1 cellular context compared by ENCODE assay signal in genomic region chr10:131900350-131901152, GRCh38.
A peak's percentile ranks its signal among the peaks of the same experiment; 100 is the strongest.
TF ChIP-seq lines count a peak whose summit lies in the region.

TSS of gene PPP2R2D (plus strand) at chr10:131901008. CDS start at chr10:131901149, 141 bp downstream.

TF ChIP-seq in HEK293, 187 proteins besides CTCF, POLR2A, EP300 and RAD21 (continued from another document and continues in another):
- TF ChIP-seq ZSCAN4 (tag by site-specific recombination; IDR thresholded peaks at IDR 0.05) (no peak), ZNF398 (tag by site-specific recombination; IDR thresholded peaks at IDR 0.05) (peak; percentile 53), YY2 (tag by site-specific recombination; IDR thresholded peaks at IDR 0.05) (no peak), KLF8 (tag by site-specific recombination; IDR thresholded peaks at IDR 0.05) (peak; percentile 67; the same call in 1 of the 2 replicates), ZEB2 (tag by site-specific recombination; IDR thresholded peaks at IDR 0.05) (peak; percentile 94), ZBTB48 (tag by site-specific recombination; IDR thresholded peaks at IDR 0.05) (no peak), ZNF18 (tag by site-specific recombination; IDR thresholded peaks at IDR 0.05) (no peak), ZNF600 (tag by site-specific recombination; IDR thresholded peaks at IDR 0.05) (no peak), ZNF560 (tag by site-specific recombination; IDR thresholded peaks at IDR 0.05; ENCODE audit: borderline replicate concordance) (no peak), ZNF366 (tag by site-specific recombination; conservative IDR thresholded peaks at IDR 0.05) (no peak), ZBTB6 (tag by site-specific recombination; IDR thresholded peaks at IDR 0.05) (no peak), ZNF140 (tag by site-specific recombination; IDR thresholded peaks at IDR 0.05) (no peak), ZNF514 (tag by site-specific recombination; IDR thresholded peaks at IDR 0.05) (no peak), ZNF292 (tag by site-specific recombination; IDR thresholded peaks at IDR 0.05; ENCODE audit: borderline replicate concordance, low read depth) (no peak), ZNF16 (tag by site-specific recombination; IDR thresholded peaks at IDR 0.05; ENCODE audit: low read depth) (no peak), ZNF221 (tag by site-specific recombination; IDR thresholded peaks at IDR 0.05; ENCODE audit: borderline replicate concordance) (no peak), TSHZ1 (tag by site-specific recombination; IDR thresholded peaks at IDR 0.05; ENCODE audit: borderline replicate concordance) (no peak), ZSCAN18 (tag by site-specific recombination; IDR thresholded peaks at IDR 0.05) (no peak), ZNF561 (tag by site-specific recombination; IDR thresholded peaks at IDR 0.05; ENCODE audit: borderline replicate concordance) (no peak; the same call in 1 of the 2 replicates), ZNF416 (tag by site-specific recombination; IDR thresholded peaks at IDR 0.05) (no peak), ZBTB17 (tag by site-specific recombination; IDR thresholded peaks at IDR 0.05) (0 out of 2 replicates have a peak, but pooled peaks have one; percentile 25), SETDB1 (IDR thresholded peaks at IDR 0.05; ENCODE audit: insufficient read length, low read length) (no peak), ZNF274 (IDR thresholded peaks at IDR 0.05; ENCODE audit: low read length) (no peak), ZNF274 (tag by site-specific recombination; IDR thresholded peaks at IDR 0.05; ENCODE audit: borderline replicate concordance) (no peak), ZNF449 (tag by site-specific recombination; IDR thresholded peaks at IDR 0.05) (no peak), GLIS2 (tag by site-specific recombination; IDR thresholded peaks at IDR 0.05) (peak; percentile 84), ZNF324 (tag by site-specific recombination; IDR thresholded peaks at IDR 0.05) (no peak), ZNF10 (tag by site-specific recombination; IDR thresholded peaks at IDR 0.05) (no peak), ZNF76 (tag by site-specific recombination; IDR thresholded peaks at IDR 0.05; ENCODE audit: borderline replicate concordance, low read depth) (no peak), ZNF843 (tag by site-specific recombination; IDR thresholded peaks at IDR 0.05) (no peak), ZSCAN30 (tag by site-specific recombination; IDR thresholded peaks at IDR 0.05) (peak; percentile 50; the same call in 1 of the 2 replicates), ELK4 (IDR thresholded peaks at IDR 0.05; ENCODE audit: borderline replicate concordance, low read depth, low read length) (no peak), TRIM28 (IDR thresholded peaks at IDR 0.05; ENCODE audit: borderline replicate concordance, low read length) (no peak), ZNF23 (tag by site-specific recombination; IDR thresholded peaks at IDR 0.05; ENCODE audit: borderline replicate concordance) (no peak), ZNF394 (tag by site-specific recombination; IDR thresholded peaks at IDR 0.05; ENCODE audit: borderline replicate concordance) (0 out of 2 replicates have a peak, but pooled peaks have one; percentile 24)
- TF ChIP-seq, protein P1, sequence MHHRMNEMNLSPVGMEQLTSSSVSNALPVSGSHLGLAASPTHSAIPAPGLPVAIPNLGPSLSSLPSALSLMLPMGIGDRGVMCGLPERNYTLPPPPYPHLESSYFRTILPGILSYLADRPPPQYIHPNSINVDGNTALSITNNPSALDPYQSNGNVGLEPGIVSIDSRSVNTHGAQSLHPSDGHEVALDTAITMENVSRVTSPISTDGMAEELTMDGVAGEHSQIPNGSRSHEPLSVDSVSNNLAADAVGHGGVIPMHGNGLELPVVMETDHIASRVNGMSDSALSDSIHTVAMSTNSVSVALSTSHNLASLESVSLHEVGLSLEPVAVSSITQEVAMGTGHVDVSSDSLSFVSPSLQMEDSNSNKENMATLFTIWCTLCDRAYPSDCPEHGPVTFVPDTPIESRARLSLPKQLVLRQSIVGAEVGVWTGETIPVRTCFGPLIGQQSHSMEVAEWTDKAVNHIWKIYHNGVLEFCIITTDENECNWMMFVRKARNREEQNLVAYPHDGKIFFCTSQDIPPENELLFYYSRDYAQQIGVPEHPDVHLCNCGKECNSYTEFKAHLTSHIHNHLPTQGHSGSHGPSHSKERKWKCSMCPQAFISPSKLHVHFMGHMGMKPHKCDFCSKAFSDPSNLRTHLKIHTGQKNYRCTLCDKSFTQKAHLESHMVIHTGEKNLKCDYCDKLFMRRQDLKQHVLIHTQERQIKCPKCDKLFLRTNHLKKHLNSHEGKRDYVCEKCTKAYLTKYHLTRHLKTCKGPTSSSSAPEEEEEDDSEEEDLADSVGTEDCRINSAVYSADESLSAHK (tag by site-specific recombination; IDR thresholded peaks at IDR 0.05): no peak
- TF ChIP-seq, protein P2, sequence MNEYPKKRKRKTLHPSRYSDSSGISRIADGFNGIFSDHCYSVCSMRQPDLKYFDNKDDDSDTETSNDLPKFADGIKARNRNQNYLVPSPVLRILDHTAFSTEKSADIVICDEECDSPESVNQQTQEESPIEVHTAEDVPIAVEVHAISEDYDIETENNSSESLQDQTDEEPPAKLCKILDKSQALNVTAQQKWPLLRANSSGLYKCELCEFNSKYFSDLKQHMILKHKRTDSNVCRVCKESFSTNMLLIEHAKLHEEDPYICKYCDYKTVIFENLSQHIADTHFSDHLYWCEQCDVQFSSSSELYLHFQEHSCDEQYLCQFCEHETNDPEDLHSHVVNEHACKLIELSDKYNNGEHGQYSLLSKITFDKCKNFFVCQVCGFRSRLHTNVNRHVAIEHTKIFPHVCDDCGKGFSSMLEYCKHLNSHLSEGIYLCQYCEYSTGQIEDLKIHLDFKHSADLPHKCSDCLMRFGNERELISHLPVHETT (tag by site-specific recombination; IDR thresholded peaks at IDR 0.05): no peak
- TF ChIP-seq, protein P3, sequence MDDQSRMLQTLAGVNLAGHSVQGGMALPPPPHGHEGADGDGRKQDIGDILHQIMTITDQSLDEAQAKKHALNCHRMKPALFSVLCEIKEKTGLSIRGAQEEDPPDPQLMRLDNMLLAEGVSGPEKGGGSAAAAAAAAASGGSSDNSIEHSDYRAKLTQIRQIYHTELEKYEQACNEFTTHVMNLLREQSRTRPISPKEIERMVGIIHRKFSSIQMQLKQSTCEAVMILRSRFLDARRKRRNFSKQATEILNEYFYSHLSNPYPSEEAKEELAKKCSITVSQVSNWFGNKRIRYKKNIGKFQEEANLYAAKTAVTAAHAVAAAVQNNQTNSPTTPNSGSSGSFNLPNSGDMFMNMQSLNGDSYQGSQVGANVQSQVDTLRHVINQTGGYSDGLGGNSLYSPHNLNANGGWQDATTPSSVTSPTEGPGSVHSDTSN (CRISPR knock-in tag; IDR thresholded peaks at IDR 0.05): no peak
- TF ChIP-seq, protein P4, sequence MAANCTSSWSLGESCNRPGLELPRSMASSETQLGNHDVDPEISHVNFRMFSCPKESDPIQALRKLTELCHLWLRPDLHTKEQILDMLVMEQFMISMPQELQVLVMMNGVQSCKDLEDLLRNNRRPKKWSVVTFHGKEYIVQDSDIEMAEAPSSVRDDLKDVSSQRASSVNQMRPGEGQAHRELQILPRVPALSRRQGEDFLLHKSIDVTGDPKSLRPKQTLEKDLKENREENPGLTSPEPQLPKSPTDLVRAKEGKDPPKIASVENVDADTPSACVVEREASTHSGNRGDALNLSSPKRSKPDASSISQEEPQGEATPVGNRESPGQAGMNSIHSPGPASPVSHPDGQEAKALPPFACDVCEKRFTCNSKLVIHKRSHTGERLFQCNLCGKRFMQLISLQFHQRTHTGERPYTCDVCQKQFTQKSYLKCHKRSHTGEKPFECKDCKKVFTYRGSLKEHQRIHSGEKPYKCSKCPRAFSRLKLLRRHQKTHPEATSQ (tag by site-specific recombination; IDR thresholded peaks at IDR 0.05): no peak
